9 cellular contexts compared by ENCODE assay signal in genomic region chr15:45276851-45277250, GRCh38. TPM values are rescaled to one million over a fixed set of nuclear protein-coding genes. Genes with fewer than 3 reads are reported as not detected.
A peak's percentile ranks its signal among the peaks of the same experiment; 100 is the strongest.
DNase-seq lines count a peak whose midpoint lies in the region; ATAC-seq and TF ChIP-seq lines count a peak whose summit lies in the region.
"Had no signal": no experiment of that assay in that cellular context is flagged by ENCODE, and none has a peak within 500 bp of the region (broad histone marks: within the 10 kb centered on the region; RNA-seq: fewer than 3 reads in every experiment).

No MANE protein-coding gene starts in this region.

- peaks cover 12% of the 10 kb centered on the region for H3K4me1 ChIP-seq in osteoblast (ENCODE audit: insufficient read depth, low read length)

- H3K27me3 ChIP-seq in osteoblast (ENCODE audit: insufficient read depth, low read length): no peaks in the 10 kb centered on the region

- no peak overlapping the region for H3K27ac ChIP-seq in osteoblast (ENCODE audit: low read depth, low read length)

- TF ChIP-seq CTCF in choroid plexus epithelial cell (conservative IDR thresholded peaks at IDR 0.05; ENCODE audit: low read depth, low read length) (peak; percentile 51), osteoblast (IDR thresholded peaks at IDR 0.05; ENCODE audit: extremely low read depth, low read depth, low read length) (peak; percentile 40)

- no peak for ATAC-seq in HG03565 (IDR thresholded peaks at IDR 0.05; ENCODE audit: unreplicated experiment)

- no peak overlapping the region for H3K4me2 ChIP-seq in osteoblast (ENCODE audit: insufficient read depth, low read length)

- DNase-seq in NCI-H2196 (lab: John Stamatoyannopoulos, UW; ENCODE audit: unreplicated experiment) (peak; percentile 33), NCI-H2196 treated with DMSO at 0.1 percent for 48 hours (lab: John Stamatoyannopoulos, UW; ENCODE audit: unreplicated experiment) (no peak), NCI-H345 (lab: John Stamatoyannopoulos, UW) (peak; percentile 28), choroid plexus epithelial cell (ENCODE audit: low read depth) (peak; percentile 46), osteoblast (ENCODE audit: insufficient read length, low spot score, missing footprints) (peak; percentile 78), mesenteric fat pad (ENCODE audit: low spot score) (no peak)
- no peak for DNase-seq in activated CD4-positive, alpha-beta T cell treated with anti-CD3 and anti-CD28 coated beads, Interleukin-2, amount 50 U/mL, for 48 hours

- no peaks in the 10 kb centered on the region for H4K20me1 ChIP-seq in osteoblast (ENCODE audit: insufficient read depth, low read length)

- no peaks in the 10 kb centered on the region for H3K79me2 ChIP-seq in osteoblast (ENCODE audit: insufficient read depth, low read length)

- H2AFZ ChIP-seq in osteoblast (ENCODE audit: low read length): no peak overlapping the region

- no peaks in the 10 kb centered on the region for H3K9me3 ChIP-seq in osteoblast (ENCODE audit: low read depth, low read length)

- H3K36me3 ChIP-seq in osteoblast (ENCODE audit: insufficient read depth, low read length): no peaks in the 10 kb centered on the region

- no peak overlapping the region for H3K4me3 ChIP-seq in choroid plexus epithelial cell (ENCODE audit: low read depth, low read length)
- no peak overlapping the region for H3K4me3 ChIP-seq in osteoblast (ENCODE audit: insufficient read depth, low read length)

RNA-seq across cellular contexts. Expression of gene SLC28A2, which starts 24.8 kb away (rescaled TPM):
- total RNA-seq in osteoblast (not detected in 2 replicates), mesenteric fat pad (not detected)
- total RNA-seq: T-helper 2 cell treated with Interferon-gamma antibody and Interleukin-4, amounts not matched to agents 100 ng/mL and 5 ng/mL, for 36 hours had no signal

Comparison
In these comparisons a context has a peak if more than half of its experiments do, and no peak if none do; other contexts are left out.
1. DNase-seq: peak in NCI-H2196 (single experiment), NCI-H345 (single experiment), choroid plexus epithelial cell (single experiment) and osteoblast (single experiment); none in NCI-H2196 treated with DMSO at 0.1 percent for 48 hours (single experiment), activated CD4-positive, alpha-beta T cell treated with anti-CD3 and anti-CD28 coated beads, Interleukin-2, amount 50 U/mL, for 48 hours (0 of 2) and mesenteric fat pad (single experiment).